8 cellular contexts compared by ENCODE assay signal in the genomic region with DNA sequence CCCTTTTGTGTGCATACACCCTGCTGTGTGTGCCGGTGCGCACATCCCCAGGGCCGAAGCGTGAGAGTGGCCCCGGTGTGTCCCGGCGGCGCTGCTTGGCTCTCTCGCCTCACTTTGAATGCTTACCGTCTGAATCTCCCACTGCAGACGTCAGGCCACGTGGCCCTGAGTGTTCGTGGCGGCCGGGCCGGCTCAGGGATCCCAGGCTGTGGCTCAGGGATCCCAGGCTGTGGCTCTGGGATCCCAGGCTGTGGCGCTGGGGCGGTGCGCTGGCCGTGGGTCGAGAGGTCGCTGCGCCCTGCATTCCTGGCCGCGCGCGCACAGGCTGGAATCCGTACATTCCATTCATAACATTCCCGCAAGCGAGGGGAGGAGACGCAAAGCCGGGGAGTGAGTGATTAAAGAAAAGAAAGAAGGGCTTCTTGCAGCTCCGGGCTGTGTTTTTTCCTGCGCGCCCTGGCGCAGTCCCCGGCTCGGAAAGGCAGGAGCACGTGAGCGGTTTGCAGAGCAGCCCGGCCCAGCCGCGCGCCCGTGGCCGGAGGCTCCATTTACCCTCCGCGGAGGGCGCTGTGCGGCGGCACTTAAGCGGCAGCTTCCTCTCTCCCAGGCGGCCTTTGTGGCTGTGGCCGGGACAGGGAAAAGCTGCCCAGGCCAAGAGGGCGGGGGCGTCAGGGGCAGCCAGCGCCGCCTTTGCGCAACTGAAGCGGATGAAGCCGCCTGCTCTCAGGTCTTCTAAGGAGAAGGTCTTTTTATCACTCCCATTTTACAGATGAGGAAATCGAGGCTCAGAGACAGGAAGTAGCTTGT.
A peak's percentile ranks its signal among the peaks of the same experiment; 100 is the strongest.
DNase-seq lines count a peak whose midpoint lies in the region; ATAC-seq and TF ChIP-seq lines count a peak whose summit lies in the region.

No MANE protein-coding gene starts in this region.

- no peaks in the 10 kb centered on the region for H3K9me3 Mint-ChIP-seq in activated CD8-positive, alpha-beta memory T cell treated with anti-CD3 and anti-CD28 coated beads, Interleukin-2, amount 10 ng/mL, durations not matched to agents 7 days and 5 days (ENCODE audit: low read depth)

- TF ChIP-seq CTCF in astrocyte of the spinal cord (IDR thresholded peaks at IDR 0.05; ENCODE audit: low read depth, low read length) = peak; percentile 5

- no peak overlapping the region for H3K4me3 Mint-ChIP-seq in activated CD8-positive, alpha-beta memory T cell treated with anti-CD3 and anti-CD28 coated beads, Interleukin-2, amount 10 ng/mL, durations not matched to agents 7 days and 5 days

- CTCF ChIA-PET in activated CD8-positive, alpha-beta memory T cell treated with anti-CD3 and anti-CD28 coated beads, Interleukin-2, amount 10 ng/mL, durations not matched to agents 7 days and 5 days (lab: Charles Lee) = no interaction called here

- no peaks in the 10 kb centered on the region for H3K36me3 Mint-ChIP-seq in activated CD8-positive, alpha-beta memory T cell treated with anti-CD3 and anti-CD28 coated beads, Interleukin-2, amount 10 ng/mL, durations not matched to agents 7 days and 5 days

- in situ Hi-C loops in astrocyte of the spinal cord (cut with HindIII; ENCODE audit: low sequenced_read_pairs) = no loop called here

- H3K27me3 Mint-ChIP-seq in activated CD8-positive, alpha-beta memory T cell treated with anti-CD3 and anti-CD28 coated beads, Interleukin-2, amount 10 ng/mL, durations not matched to agents 7 days and 5 days = peaks cover 29% of the 10 kb centered on the region

- no peak overlapping the region for H3K27ac Mint-ChIP-seq in activated CD8-positive, alpha-beta memory T cell treated with anti-CD3 and anti-CD28 coated beads, Interleukin-2, amount 10 ng/mL, durations not matched to agents 7 days and 5 days

- no peaks in the 10 kb centered on the region for H3K4me1 Mint-ChIP-seq in activated CD8-positive, alpha-beta memory T cell treated with anti-CD3 and anti-CD28 coated beads, Interleukin-2, amount 10 ng/mL, durations not matched to agents 7 days and 5 days

- no peak for ATAC-seq in HG03025 (IDR thresholded peaks at IDR 0.05; ENCODE audit: low FRiP score, unreplicated experiment)
- ATAC-seq in GM21515 (IDR thresholded peaks at IDR 0.05; ENCODE audit: unreplicated experiment) = no peak
- ATAC-seq in activated CD8-positive, alpha-beta memory T cell treated with anti-CD3 and anti-CD28 coated beads, Interleukin-2, amount 10 ng/mL, durations not matched to agents 7 days and 5 days = no peak
- no peak for ATAC-seq in HG03175 (IDR thresholded peaks at IDR 0.05; ENCODE audit: unreplicated experiment)

- peak overlapping the region; percentile 32 for H3K4me3 ChIP-seq in astrocyte of the spinal cord (ENCODE audit: low read depth, low read length)

- DNase-seq in HT-29 (ENCODE audit: low spot score) (peak; percentile 67), astrocyte of the spinal cord (ENCODE audit: low read depth, low spot score) (peak; percentile 85), hippocampal formation (lab: John Stamatoyannopoulos, UW) (peak; percentile 52 to 65), putamen (ENCODE audit: low spot score) (peak; percentile 74)
- DNase-seq in activated CD8-positive, alpha-beta memory T cell treated with anti-CD3 and anti-CD28 coated beads, Interleukin-2, amount 10 ng/mL, durations not matched to agents 7 days and 5 days = no peak
